In the genomic region with DNA sequence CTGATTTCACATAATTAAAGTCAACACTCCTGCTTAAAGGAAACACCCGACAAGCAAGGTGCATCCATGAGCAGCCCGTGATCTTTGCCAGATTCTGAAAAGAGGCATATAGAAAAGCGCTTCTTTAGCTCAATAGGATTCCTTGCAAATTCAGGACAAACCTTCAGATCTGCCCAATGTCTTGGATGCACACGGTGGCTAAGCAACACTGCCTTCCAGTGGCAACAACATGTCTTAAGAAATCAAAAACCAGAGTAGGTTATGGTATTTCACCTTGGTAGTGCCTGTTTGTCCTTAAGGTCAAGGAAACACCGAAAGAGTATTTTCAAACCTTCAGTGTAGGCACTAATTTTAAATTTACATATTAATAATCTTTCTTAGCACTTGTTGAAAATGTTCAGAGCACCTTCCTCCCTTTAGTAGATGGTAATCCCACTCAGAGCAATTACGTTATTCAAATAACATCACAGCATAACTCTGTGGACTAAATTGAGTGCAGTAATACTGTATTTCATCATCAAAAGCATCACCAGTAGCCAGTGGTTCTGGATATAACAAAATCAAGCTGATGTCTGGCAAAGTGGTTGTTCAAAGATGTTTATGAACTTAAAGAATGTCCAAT, we compare ENCODE assay signal across 9 cellular contexts. TPM values are rescaled to one million over a fixed set of nuclear protein-coding genes. Genes with fewer than 3 reads are reported as not detected.
DNase-seq lines count a peak whose midpoint lies in the region; ATAC-seq, FAIRE-seq and TF ChIP-seq lines count a peak whose summit lies in the region.
"Had no signal": no experiment of that assay in that cellular context is flagged by ENCODE, and none has a peak within 500 bp of the region (broad histone marks: within the 10 kb centered on the region; RNA-seq: fewer than 3 reads in every experiment).

No MANE protein-coding gene starts in this region.

- no peak for TF ChIP-seq POLR2A in A549 (IDR thresholded peaks at IDR 0.05; ENCODE audit: low read length)

- CTCF ChIA-PET in A549 (lab: Yijun Ruan, JAX) = interaction anchor here (0.7 to 3.4 kb wide), 16 partner anchors 9 to 801 kb away, joined by 3 to 21 read pairs (median 3); no protein-coding TSS in a partner anchor

- H2AFZ ChIP-seq in SU-DHL-6 (ENCODE audit: low read depth, low read length, severe bottlenecking) = no peak overlapping the region

- H3K36me3 ChIP-seq in SU-DHL-6 (ENCODE audit: low read length) = no peaks in the 10 kb centered on the region

- H3K27ac ChIP-seq in A549 (no peak overlapping the region), SU-DHL-6 (ENCODE audit: low read depth, low read length) (no peak overlapping the region)

- peak; percentile 78 to 84; a peak in 5 of 6 replicates for ATAC-seq in A549
- ATAC-seq in HG03457 (IDR thresholded peaks at IDR 0.05; ENCODE audit: unreplicated experiment) = no peak
- ATAC-seq in GM21390 (IDR thresholded peaks at IDR 0.05; ENCODE audit: unreplicated experiment) = no peak
- ATAC-seq: activated CD8-positive, alpha-beta T cell treated with anti-CD3 and anti-CD28 coated beads, Interleukin-2, amount 10 ng/mL, durations not matched to agents 7 days and 5 days had no signal

- POLR2A ChIA-PET in A549 (lab: Yijun Ruan, JAX) = no interaction called here

- H3K27me3 ChIP-seq in SU-DHL-6 (ENCODE audit: low read length) = no peaks in the 10 kb centered on the region

- TF ChIP-seq CTCF in A549 (IDR thresholded peaks at IDR 0.05) = peak; percentile 73
- TF ChIP-seq CTCF in SU-DHL-6 (IDR thresholded peaks at IDR 0.05; ENCODE audit: insufficient read depth, low read length, poor library complexity, severe bottlenecking) = peak; percentile 23

- no peaks in the 10 kb centered on the region for H3K9me3 ChIP-seq in A549
- no peaks in the 10 kb centered on the region for H3K9me3 ChIP-seq in SU-DHL-6 (ENCODE audit: insufficient read depth, low read length)

- H4K20me1 ChIP-seq in SU-DHL-6 (ENCODE audit: low read depth, low read length) = no peaks in the 10 kb centered on the region

- DNase-seq in A549 (ENCODE audit: low read depth in 1 of 2, low spot score in 1 of 2) = peak; percentile 18 to 71
- DNase-seq in H4 (ENCODE audit: low spot score) = peak; percentile 70
- peak; percentile 27 for DNase-seq in inferior parietal cortex (ENCODE audit: extremely low spot score)
- DNase-seq in mucosa of gallbladder (ENCODE audit: low spot score) = no peak
- no peak for DNase-seq in NCI-H2107 treated with DMSO at 0.1 percent for 48 hours (lab: John Stamatoyannopoulos, UW; ENCODE audit: unreplicated experiment)
- DNase-seq: activated CD8-positive, alpha-beta T cell treated with anti-CD3 and anti-CD28 coated beads, Interleukin-2, amount 10 ng/mL, durations not matched to agents 7 days and 5 days had no signal

- no peak overlapping the region for H3K9ac ChIP-seq in SU-DHL-6 (ENCODE audit: low read length)

- no peaks in the 10 kb centered on the region for H3F3A ChIP-seq in SU-DHL-6 (ENCODE audit: insufficient read depth)

- TF ChIP-seq RAD21 in A549 (conservative IDR thresholded peaks at IDR 0.05 in 1 of 2, IDR thresholded peaks at IDR 0.05 in 1 of 2) = peak; percentile 83 to 84

- FAIRE-seq in A549 (lab: Jason Lieb, UNC) = peak; percentile 79

- H3K4me1 ChIP-seq in A549 = peaks cover 11% of the 10 kb centered on the region

- WGBS in A549 (ENCODE audit: missing lambda C conversion rate) = 23% methylated on average over 6 of the region's 6 CpGs

- no peak overlapping the region for H3K4me2 ChIP-seq in A549
- no peak overlapping the region for H3K4me2 ChIP-seq in SU-DHL-6 (ENCODE audit: low read depth, low read length, poor library complexity, severe bottlenecking)

- TF ChIP-seq EP300 in A549 (IDR thresholded peaks at IDR 0.05) = no peak

- H3K9me2 ChIP-seq in SU-DHL-6 (replicated peaks; ENCODE audit: insufficient read depth, low read length) = no peaks in the 10 kb centered on the region

- H3K4me3 ChIP-seq in A549 (no peak overlapping the region), SU-DHL-6 (ENCODE audit: insufficient read depth, low read length, poor library complexity, severe bottlenecking) (no peak overlapping the region)

- no peaks in the 10 kb centered on the region for H3K79me2 ChIP-seq in SU-DHL-6 (ENCODE audit: insufficient read depth, low read length)

TF ChIP-seq in A549, 52 proteins besides CTCF, POLR2A, EP300 and RAD21:
- TF ChIP-seq CHD2 (IDR thresholded peaks at IDR 0.05; ENCODE audit: low read length, partially characterized antibody) = no peak
- no peak for TF ChIP-seq CEBPB (IDR thresholded peaks at IDR 0.05)
- no peak for TF ChIP-seq NPAS2 (CRISPR knock-in tag; IDR thresholded peaks at IDR 0.05; ENCODE audit: borderline replicate concordance)
- no peak for TF ChIP-seq GATA3 (IDR thresholded peaks at IDR 0.05; ENCODE audit: borderline replicate concordance)
- no peak for TF ChIP-seq BHLHE40 (IDR thresholded peaks at IDR 0.05; ENCODE audit: low read depth, low read length)
- TF ChIP-seq ESRRA (IDR thresholded peaks at IDR 0.05; ENCODE audit: borderline replicate concordance, low read length) = no peak
- peak; percentile 76 for TF ChIP-seq SMC3 (IDR thresholded peaks at IDR 0.05)
- no peak for TF ChIP-seq CHD4 (IDR thresholded peaks at IDR 0.05; ENCODE audit: borderline replicate concordance)

RNA-seq across cellular contexts. Expression of a gene that starts 58.0 kb away (rescaled TPM):
- 142 and 154 TPM in 2 replicates for polyA plus RNA-seq in A549 (2011; rRNA removed)
- 73.7 and 84.9 TPM in 2 replicates for polyA plus RNA-seq in A549 (2012; cell fraction: cytosol; rRNA removed)
- 15.3 and 23.7 TPM in 2 replicates for polyA plus RNA-seq in A549 (2012; cell fraction: nucleus; rRNA removed)
- 62.7 to 78.5 TPM (median 67.4 TPM) in 3 replicates for polyA plus RNA-seq in A549 (2017; fragmentation: RNase III; extraction: RNeasy Plus Mini Kit Qiagen cat#74134 plus additional on column Dnase treatment)
- 22.6 and 30.9 TPM in 2 replicates for polyA minus RNA-seq in A549 (2011; rRNA and poly(A)+ RNA removed)
- total RNA-seq in H4 (2014; rRNA removed; shearing (Covaris generic)) = 150 and 180 TPM in 2 replicates
- total RNA-seq in mucosa of gallbladder = 2.1 TPM

Comparison
In these comparisons a context has a peak if more than half of its experiments do, and no peak if none do; other contexts are left out.
1. ATAC-seq: peak in A549 (2 of 2); none in HG03457 (single experiment) and GM21390 (single experiment).
2. DNase-seq: peak in A549 (2 of 2), H4 (single experiment) and inferior parietal cortex (single experiment); none in mucosa of gallbladder (single experiment) and NCI-H2107 treated with DMSO at 0.1 percent for 48 hours (single experiment).
3. RNA of a gene that starts 58.0 kb away (total RNA-seq): 150 to 180 TPM in H4; 2.1 TPM in mucosa of gallbladder (single experiment); every median in the first group is over 10 times any median in the second.